In genomic region chr1:32651461-32652073, GRCh38 we compare ENCODE assay signal across 8 cellular contexts. TPM values are rescaled to one million over a fixed set of nuclear protein-coding genes. Genes with fewer than 3 reads are reported as not detected.
A peak's percentile ranks its signal among the peaks of the same experiment; 100 is the strongest.
DNase-seq lines count a peak whose midpoint lies in the region; ATAC-seq and TF ChIP-seq lines count a peak whose summit lies in the region.

No MANE protein-coding gene starts in this region.

- no peaks in the 10 kb centered on the region for H3K9me3 ChIP-seq in body of pancreas
- H3K9me3 ChIP-seq in thyroid gland, result no peaks in the 10 kb centered on the region

- WGBS in body of pancreas, 2 donors, result 0 to 4% methylated on average over 21 to 43 of the region's 43 CpGs
- 1 to 8% methylated on average over 8 to 26 of the region's 43 CpGs for WGBS in thyroid gland, 2 donors

- H3K4me1 Mint-ChIP-seq in activated T-cell treated with anti-CD3 and anti-CD28 coated beads, Interleukin-2, amount 50 U/mL, for 4 hours (ENCODE audit: low read depth), result peaks cover 48% of the 10 kb centered on the region

- ATAC-seq in activated T-cell treated with anti-CD3 and anti-CD28 coated beads, Interleukin-2, amount 50 U/mL, for 4 hours, result peak; percentile 3 to 6
- ATAC-seq in HG03460 (IDR thresholded peaks at IDR 0.05; ENCODE audit: unreplicated experiment) (peak; percentile 33), body of pancreas (peak; percentile 5), left colon (peak; percentile 18)

- DNase-seq in activated T-cell treated with anti-CD3 and anti-CD28 coated beads, Interleukin-2, amount 50 U/mL, for 4 hours, result no peak
- no peak for DNase-seq in activated T-cell treated with anti-CD3 and anti-CD28 coated beads, Interleukin-2, amount 50 U/mL, for 1 hour
- DNase-seq in body of pancreas (no peak), left colon (no peak), thyroid gland (peak in 1 of 2 donors; percentile 52), GOT3 (lab: John Stamatoyannopoulos, UW) (no peak), midbrain (lab: John Stamatoyannopoulos, UW) (no peak)

- H3K27me3 ChIP-seq in body of pancreas, result no peaks in the 10 kb centered on the region
- H3K27me3 ChIP-seq in thyroid gland, result no peaks in the 10 kb centered on the region

- H3K4me1 ChIP-seq in body of pancreas, result peaks cover 54% of the 10 kb centered on the region
- H3K4me1 ChIP-seq in thyroid gland, result peaks cover 21 to 34% of the 10 kb centered on the region in 2 donors

- peak overlapping the region; percentile 99 for H3K4me3 Mint-ChIP-seq in activated T-cell treated with anti-CD3 and anti-CD28 coated beads, Interleukin-2, amount 50 U/mL, for 4 hours

- intact Hi-C loops in body of pancreas (cut with DNase I), result no loop called here
- intact Hi-C loops in left colon (cut with DNase I, micrococcal nuclease), result no loop called here
- intact Hi-C loops in thyroid gland (cut with DNase I), result no loop called here

- H3K27ac ChIP-seq in body of pancreas (peak overlapping the region; percentile 97 to 100 (median 98)), thyroid gland (peak overlapping the region; percentile 67 to 99 (median 97))

- TF ChIP-seq CTCF in body of pancreas (IDR thresholded peaks at IDR 0.05), result no peak
- no peak for TF ChIP-seq CTCF in thyroid gland (IDR thresholded peaks at IDR 0.05)

- peaks cover 33% of the 10 kb centered on the region for H3K36me3 Mint-ChIP-seq in activated T-cell treated with anti-CD3 and anti-CD28 coated beads, Interleukin-2, amount 50 U/mL, for 4 hours (ENCODE audit: insufficient read depth)

- H3K36me3 ChIP-seq in body of pancreas (replicated peaks in 1 of 2; ENCODE audit: insufficient read depth in 1 of 2, low read depth in 2 of 2), result peaks cover 0 to 2% of the 10 kb centered on the region in 2 donors
- H3K36me3 ChIP-seq in thyroid gland, result peaks cover under 1 to 3% of the 10 kb centered on the region in 2 donors

- no peaks in the 10 kb centered on the region for H3K27me3 Mint-ChIP-seq in activated T-cell treated with anti-CD3 and anti-CD28 coated beads, Interleukin-2, amount 50 U/mL, for 4 hours (ENCODE audit: low read depth)

- TF ChIP-seq POLR2A in body of pancreas (IDR thresholded peaks at IDR 0.05), result no peak
- no peak for TF ChIP-seq POLR2A in thyroid gland (IDR thresholded peaks at IDR 0.05)

- H3K4me3 ChIP-seq in body of pancreas (peak overlapping the region; percentile 32 to 66), thyroid gland (replicated peaks in 1 of 3) (peak overlapping the region; percentile 41 to 87 (median 81))

- H3K9me3 Mint-ChIP-seq in activated T-cell treated with anti-CD3 and anti-CD28 coated beads, Interleukin-2, amount 50 U/mL, for 4 hours, result no peaks in the 10 kb centered on the region

RNA-seq across cellular contexts. Expression of gene RBBP4, which starts 0.6 kb away (rescaled TPM):
- 100 to 1,000 TPM; 243 to 248 (median 243) TPM for total RNA-seq in activated T-cell treated with anti-CD3 and anti-CD28 coated beads, Interleukin-2, amount 50 U/mL, for 4 hours
- total RNA-seq in body of pancreas (10 to 100 TPM; 40.2 to 63.8 TPM), left colon (100 to 1,000 TPM; 128 to 129 TPM), thyroid gland (100 to 1,000 TPM; 100 to 172 (median 138) TPM)

RNA-seq across cellular contexts. Expression of gene ZBTB8OS, which starts 1.2 kb away (rescaled TPM):
- 10 to 100 TPM; 54.2 to 66.4 (median 54.6) TPM for total RNA-seq in activated T-cell treated with anti-CD3 and anti-CD28 coated beads, Interleukin-2, amount 50 U/mL, for 4 hours
- total RNA-seq in body of pancreas, result 10 to 100 TPM; 12.5 to 22.7 TPM
- 10 to 100 TPM; 44.0 to 44.1 TPM for total RNA-seq in left colon
- 10 to 100 TPM; 28.3 to 43.4 (median 34.9) TPM for total RNA-seq in thyroid gland

RNA-seq across cellular contexts. Expression of gene SYNC, which starts 51.0 kb away (rescaled TPM):
- not detected for total RNA-seq in activated T-cell treated with anti-CD3 and anti-CD28 coated beads, Interleukin-2, amount 50 U/mL, for 4 hours
- total RNA-seq in body of pancreas (1 to 10 TPM; 2.3 to 4.9 TPM), left colon (10 to 100 TPM; 16.4 to 20.3 TPM), thyroid gland (10 to 100 TPM in 1 of 4 donors, 1 to 10 TPM in 3; 7.3 to 13.7 (median 7.7) TPM)
